1 cellular context compared by ENCODE assay signal in genomic region chr17:43584666-43585102, GRCh38.
TF ChIP-seq lines count a peak whose summit lies in the region.

No MANE protein-coding gene starts in this region.

TF ChIP-seq in HepG2, 621 proteins besides CTCF, POLR2A, EP300 and RAD21 (continued from another document):
- no peak for TF ChIP-seq ZNF276 (CRISPR knock-in tag; IDR thresholded peaks at IDR 0.05; ENCODE audit: low read depth)
- no peak for TF ChIP-seq ZNF296 (CRISPR knock-in tag; conservative IDR thresholded peaks at IDR 0.05)
- TF ChIP-seq, protein P1, sequence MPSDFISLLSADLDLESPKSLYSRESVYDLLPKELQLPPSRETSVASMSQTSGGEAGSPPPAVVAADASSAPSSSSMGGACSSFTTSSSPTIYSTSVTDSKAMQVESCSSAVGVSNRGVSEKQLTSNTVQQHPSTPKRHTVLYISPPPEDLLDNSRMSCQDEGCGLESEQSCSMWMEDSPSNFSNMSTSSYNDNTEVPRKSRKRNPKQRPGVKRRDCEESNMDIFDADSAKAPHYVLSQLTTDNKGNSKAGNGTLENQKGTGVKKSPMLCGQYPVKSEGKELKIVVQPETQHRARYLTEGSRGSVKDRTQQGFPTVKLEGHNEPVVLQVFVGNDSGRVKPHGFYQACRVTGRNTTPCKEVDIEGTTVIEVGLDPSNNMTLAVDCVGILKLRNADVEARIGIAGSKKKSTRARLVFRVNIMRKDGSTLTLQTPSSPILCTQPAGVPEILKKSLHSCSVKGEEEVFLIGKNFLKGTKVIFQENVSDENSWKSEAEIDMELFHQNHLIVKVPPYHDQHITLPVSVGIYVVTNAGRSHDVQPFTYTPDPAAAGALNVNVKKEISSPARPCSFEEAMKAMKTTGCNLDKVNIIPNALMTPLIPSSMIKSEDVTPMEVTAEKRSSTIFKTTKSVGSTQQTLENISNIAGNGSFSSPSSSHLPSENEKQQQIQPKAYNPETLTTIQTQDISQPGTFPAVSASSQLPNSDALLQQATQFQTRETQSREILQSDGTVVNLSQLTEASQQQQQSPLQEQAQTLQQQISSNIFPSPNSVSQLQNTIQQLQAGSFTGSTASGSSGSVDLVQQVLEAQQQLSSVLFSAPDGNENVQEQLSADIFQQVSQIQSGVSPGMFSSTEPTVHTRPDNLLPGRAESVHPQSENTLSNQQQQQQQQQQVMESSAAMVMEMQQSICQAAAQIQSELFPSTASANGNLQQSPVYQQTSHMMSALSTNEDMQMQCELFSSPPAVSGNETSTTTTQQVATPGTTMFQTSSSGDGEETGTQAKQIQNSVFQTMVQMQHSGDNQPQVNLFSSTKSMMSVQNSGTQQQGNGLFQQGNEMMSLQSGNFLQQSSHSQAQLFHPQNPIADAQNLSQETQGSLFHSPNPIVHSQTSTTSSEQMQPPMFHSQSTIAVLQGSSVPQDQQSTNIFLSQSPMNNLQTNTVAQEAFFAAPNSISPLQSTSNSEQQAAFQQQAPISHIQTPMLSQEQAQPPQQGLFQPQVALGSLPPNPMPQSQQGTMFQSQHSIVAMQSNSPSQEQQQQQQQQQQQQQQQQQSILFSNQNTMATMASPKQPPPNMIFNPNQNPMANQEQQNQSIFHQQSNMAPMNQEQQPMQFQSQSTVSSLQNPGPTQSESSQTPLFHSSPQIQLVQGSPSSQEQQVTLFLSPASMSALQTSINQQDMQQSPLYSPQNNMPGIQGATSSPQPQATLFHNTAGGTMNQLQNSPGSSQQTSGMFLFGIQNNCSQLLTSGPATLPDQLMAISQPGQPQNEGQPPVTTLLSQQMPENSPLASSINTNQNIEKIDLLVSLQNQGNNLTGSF (CRISPR knock-in tag; IDR thresholded peaks at IDR 0.05): no peak
- peak; percentile 58; the same call in 1 of the 2 replicates for TF ChIP-seq HNF4G (IDR thresholded peaks at IDR 0.05; ENCODE audit: borderline replicate concordance, low read depth, low read length)
- no peak for TF ChIP-seq HNF4G (CRISPR knock-in tag; IDR thresholded peaks at IDR 0.05; ENCODE audit: borderline replicate concordance, low read depth)
- TF ChIP-seq, protein P2, sequence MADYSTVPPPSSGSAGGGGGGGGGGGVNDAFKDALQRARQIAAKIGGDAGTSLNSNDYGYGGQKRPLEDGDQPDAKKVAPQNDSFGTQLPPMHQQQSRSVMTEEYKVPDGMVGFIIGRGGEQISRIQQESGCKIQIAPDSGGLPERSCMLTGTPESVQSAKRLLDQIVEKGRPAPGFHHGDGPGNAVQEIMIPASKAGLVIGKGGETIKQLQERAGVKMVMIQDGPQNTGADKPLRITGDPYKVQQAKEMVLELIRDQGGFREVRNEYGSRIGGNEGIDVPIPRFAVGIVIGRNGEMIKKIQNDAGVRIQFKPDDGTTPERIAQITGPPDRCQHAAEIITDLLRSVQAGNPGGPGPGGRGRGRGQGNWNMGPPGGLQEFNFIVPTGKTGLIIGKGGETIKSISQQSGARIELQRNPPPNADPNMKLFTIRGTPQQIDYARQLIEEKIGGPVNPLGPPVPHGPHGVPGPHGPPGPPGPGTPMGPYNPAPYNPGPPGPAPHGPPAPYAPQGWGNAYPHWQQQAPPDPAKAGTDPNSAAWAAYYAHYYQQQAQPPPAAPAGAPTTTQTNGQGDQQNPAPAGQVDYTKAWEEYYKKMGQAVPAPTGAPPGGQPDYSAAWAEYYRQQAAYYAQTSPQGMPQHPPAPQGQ (CRISPR knock-in tag; IDR thresholded peaks at IDR 0.05; ENCODE audit: borderline replicate concordance): no peak
- no peak for TF ChIP-seq MTA1 (CRISPR knock-in tag; IDR thresholded peaks at IDR 0.05; ENCODE audit: borderline replicate concordance)
- peak; percentile 89 for TF ChIP-seq MED1 (CRISPR knock-in tag; IDR thresholded peaks at IDR 0.05)
- TF ChIP-seq ZNF790 (CRISPR knock-in tag; IDR thresholded peaks at IDR 0.05; ENCODE audit: borderline replicate concordance): no peak
- peak; percentile 76; the same call in 1 of the 2 replicates for TF ChIP-seq MIER2 (CRISPR knock-in tag; IDR thresholded peaks at IDR 0.05)
- peak; percentile 88 for TF ChIP-seq SKI (IDR thresholded peaks at IDR 0.05; ENCODE audit: partially characterized antibody)
- TF ChIP-seq ZNF143 (CRISPR knock-in tag; IDR thresholded peaks at IDR 0.05): no peak
- TF ChIP-seq, protein P3, sequence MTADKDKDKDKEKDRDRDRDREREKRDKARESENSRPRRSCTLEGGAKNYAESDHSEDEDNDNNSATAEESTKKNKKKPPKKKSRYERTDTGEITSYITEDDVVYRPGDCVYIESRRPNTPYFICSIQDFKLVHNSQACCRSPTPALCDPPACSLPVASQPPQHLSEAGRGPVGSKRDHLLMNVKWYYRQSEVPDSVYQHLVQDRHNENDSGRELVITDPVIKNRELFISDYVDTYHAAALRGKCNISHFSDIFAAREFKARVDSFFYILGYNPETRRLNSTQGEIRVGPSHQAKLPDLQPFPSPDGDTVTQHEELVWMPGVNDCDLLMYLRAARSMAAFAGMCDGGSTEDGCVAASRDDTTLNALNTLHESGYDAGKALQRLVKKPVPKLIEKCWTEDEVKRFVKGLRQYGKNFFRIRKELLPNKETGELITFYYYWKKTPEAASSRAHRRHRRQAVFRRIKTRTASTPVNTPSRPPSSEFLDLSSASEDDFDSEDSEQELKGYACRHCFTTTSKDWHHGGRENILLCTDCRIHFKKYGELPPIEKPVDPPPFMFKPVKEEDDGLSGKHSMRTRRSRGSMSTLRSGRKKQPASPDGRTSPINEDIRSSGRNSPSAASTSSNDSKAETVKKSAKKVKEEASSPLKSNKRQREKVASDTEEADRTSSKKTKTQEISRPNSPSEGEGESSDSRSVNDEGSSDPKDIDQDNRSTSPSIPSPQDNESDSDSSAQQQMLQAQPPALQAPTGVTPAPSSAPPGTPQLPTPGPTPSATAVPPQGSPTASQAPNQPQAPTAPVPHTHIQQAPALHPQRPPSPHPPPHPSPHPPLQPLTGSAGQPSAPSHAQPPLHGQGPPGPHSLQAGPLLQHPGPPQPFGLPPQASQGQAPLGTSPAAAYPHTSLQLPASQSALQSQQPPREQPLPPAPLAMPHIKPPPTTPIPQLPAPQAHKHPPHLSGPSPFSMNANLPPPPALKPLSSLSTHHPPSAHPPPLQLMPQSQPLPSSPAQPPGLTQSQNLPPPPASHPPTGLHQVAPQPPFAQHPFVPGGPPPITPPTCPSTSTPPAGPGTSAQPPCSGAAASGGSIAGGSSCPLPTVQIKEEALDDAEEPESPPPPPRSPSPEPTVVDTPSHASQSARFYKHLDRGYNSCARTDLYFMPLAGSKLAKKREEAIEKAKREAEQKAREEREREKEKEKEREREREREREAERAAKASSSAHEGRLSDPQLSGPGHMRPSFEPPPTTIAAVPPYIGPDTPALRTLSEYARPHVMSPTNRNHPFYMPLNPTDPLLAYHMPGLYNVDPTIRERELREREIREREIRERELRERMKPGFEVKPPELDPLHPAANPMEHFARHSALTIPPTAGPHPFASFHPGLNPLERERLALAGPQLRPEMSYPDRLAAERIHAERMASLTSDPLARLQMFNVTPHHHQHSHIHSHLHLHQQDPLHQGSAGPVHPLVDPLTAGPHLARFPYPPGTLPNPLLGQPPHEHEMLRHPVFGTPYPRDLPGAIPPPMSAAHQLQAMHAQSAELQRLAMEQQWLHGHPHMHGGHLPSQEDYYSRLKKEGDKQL (CRISPR knock-in tag; IDR thresholded peaks at IDR 0.05; ENCODE audit: low read depth): peak; percentile 61; the same call in 1 of the 2 replicates
- no peak for TF ChIP-seq MEIS1 (CRISPR knock-in tag; IDR thresholded peaks at IDR 0.05; ENCODE audit: borderline replicate concordance)
- TF ChIP-seq, protein P4, sequence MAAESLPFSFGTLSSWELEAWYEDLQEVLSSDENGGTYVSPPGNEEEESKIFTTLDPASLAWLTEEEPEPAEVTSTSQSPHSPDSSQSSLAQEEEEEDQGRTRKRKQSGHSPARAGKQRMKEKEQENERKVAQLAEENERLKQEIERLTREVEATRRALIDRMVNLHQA (CRISPR knock-in tag; IDR thresholded peaks at IDR 0.05): no peak
- TF ChIP-seq SMC3 (IDR thresholded peaks at IDR 0.05; ENCODE audit: low read length): peak; percentile 26; the same call in 1 of the 2 replicates
- peak; percentile 71 for TF ChIP-seq ZFX (CRISPR knock-in tag; IDR thresholded peaks at IDR 0.05; ENCODE audit: low read depth)
- 0 out of 2 replicates have a peak, but pooled peaks have one; percentile 15 for TF ChIP-seq ZNF644 (CRISPR knock-in tag; IDR thresholded peaks at IDR 0.05; ENCODE audit: low read depth)
- no peak for TF ChIP-seq PLRG1 (conservative IDR thresholded peaks at IDR 0.05)
- TF ChIP-seq SRSF4 (IDR thresholded peaks at IDR 0.05; ENCODE audit: low read depth, low read length, poor library complexity, severe bottlenecking): no peak
- TF ChIP-seq GTF2F1 (IDR thresholded peaks at IDR 0.05; ENCODE audit: low read length): no peak
